Comparison of ENCODE assay signal across 2 cellular contexts in the genomic region with DNA sequence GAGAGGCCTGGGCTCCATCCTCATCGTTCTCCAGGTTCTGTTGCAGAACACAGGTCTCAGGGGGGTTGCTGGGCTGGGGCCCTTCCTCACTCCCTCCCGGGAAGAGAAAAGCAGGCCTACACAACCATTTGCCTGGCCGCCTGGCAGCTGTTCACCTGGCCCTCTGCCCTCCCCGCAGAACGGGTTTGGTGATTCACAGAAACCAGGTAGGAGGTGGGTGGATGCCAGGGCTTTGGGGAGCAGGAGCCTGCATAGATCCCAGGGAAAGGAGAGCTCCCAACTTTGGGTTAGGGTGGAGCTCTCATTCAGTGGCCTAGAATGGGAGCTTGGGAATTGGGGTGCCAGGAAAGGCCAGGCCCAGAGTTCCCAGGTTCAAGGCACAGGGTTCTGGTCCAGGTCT.
TF ChIP-seq lines count a peak whose summit lies in the region.

No MANE protein-coding gene starts in this region.

TF ChIP-seq in A549, 52 proteins besides CTCF, POLR2A, EP300 and RAD21:
- no peak for TF ChIP-seq EHF (CRISPR knock-in tag; IDR thresholded peaks at IDR 0.05)

TF ChIP-seq in HEK293, 187 proteins besides CTCF, POLR2A, EP300 and RAD21:
- TF ChIP-seq GLIS1 (tag by site-specific recombination; IDR thresholded peaks at IDR 0.05) (0 out of 2 replicates have a peak, but pooled peaks have one; percentile 2), ZNF529 (tag by site-specific recombination; IDR thresholded peaks at IDR 0.05; ENCODE audit: insufficient replicate concordance) (no peak), ZNF341 (tag by site-specific recombination; IDR thresholded peaks at IDR 0.05; ENCODE audit: low read depth) (peak; percentile 66)
- TF ChIP-seq, protein P1, sequence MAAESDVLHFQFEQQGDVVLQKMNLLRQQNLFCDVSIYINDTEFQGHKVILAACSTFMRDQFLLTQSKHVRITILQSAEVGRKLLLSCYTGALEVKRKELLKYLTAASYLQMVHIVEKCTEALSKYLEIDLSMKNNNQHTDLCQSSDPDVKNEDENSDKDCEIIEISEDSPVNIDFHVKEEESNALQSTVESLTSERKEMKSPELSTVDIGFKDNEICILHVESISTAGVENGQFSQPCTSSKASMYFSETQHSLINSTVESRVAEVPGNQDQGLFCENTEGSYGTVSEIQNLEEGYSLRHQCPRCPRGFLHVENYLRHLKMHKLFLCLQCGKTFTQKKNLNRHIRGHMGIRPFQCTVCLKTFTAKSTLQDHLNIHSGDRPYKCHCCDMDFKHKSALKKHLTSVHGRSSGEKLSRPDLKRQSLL (tag by site-specific recombination; IDR thresholded peaks at IDR 0.05): 0 out of 2 replicates have a peak, but pooled peaks have one; percentile 59
